Comparison of ENCODE assay signal across 27 cellular contexts in the genomic region with DNA sequence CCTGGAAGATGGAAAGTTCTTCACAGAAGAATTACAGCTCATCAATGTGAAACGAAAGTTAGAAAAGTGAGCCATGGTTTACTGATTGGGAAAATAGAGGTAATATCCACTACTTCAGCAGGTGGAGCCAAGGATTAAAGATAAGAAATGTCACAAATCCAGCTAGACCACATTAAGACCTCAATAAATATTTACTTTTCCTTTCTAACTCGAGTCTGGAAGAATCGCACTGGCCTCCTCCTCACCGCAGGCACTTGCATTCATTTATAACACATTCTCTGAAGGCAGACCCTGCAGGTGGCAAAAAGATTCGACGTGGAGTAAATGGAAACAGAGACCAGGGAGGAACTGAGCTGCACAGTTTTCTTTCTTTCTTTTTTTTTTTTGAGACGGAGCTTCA. TPM values are rescaled to one million over a fixed set of nuclear protein-coding genes. Genes with fewer than 3 reads are reported as not detected.
DNase-seq lines count a peak whose midpoint lies in the region; ATAC-seq and TF ChIP-seq lines count a peak whose summit lies in the region.
"Had no signal": no experiment of that assay in that cellular context is flagged by ENCODE, and none has a peak within 500 bp of the region (broad histone marks: within the 10 kb centered on the region; RNA-seq: fewer than 3 reads in every experiment).

No MANE protein-coding gene starts in this region.

- no peak for DNase-seq in activated T-cell treated with anti-CD3 and anti-CD28 coated beads, Interleukin-2, amount 50 U/mL, for 24 hours
- DNase-seq in activated T-cell treated with anti-CD3 and anti-CD28 coated beads for 4 hours (no peak), LNCaP clone FGC (ENCODE audit: low read depth) (peak; percentile 82), body of pancreas (peak; percentile 44 to 67 (median 55)), progenitor cell of endocrine pancreas (ENCODE audit: low spot score, unreplicated experiment) (no peak), SW 1271 (lab: John Stamatoyannopoulos, UW) (no peak), cortex of kidney (lab: John Stamatoyannopoulos, UW) (no peak)
- DNase-seq: ACHN; activated CD8-positive, alpha-beta memory T cell treated with anti-CD3 and anti-CD28 coated beads for 24 hours; caudate nucleus; DND-41; foreskin keratinocyte; hippocampal formation; islet precursor cell; MV-4-11; natural killer cell; NCI-H1694; NCI-H748 treated with DMSO at 0.1 percent for 48 hours; OCI-M1; SHP77; stimulated activated CD4-positive, alpha-beta T cell treated with anti-CD3 and anti-CD28 coated beads, Interleukin-15, amount 100 ng/mL, for 24 hours; testis had no signal

- H3K27ac ChIP-seq in body of pancreas, result peak overlapping the region in 3 of 4 donors; percentile 53 to 74 (median 58)
- H3K27ac ChIP-seq: foreskin keratinocyte, parathyroid adenoma, testis had no signal

- intact Hi-C loops in body of pancreas (cut with DNase I), result no loop called here

- H3K36me3 Mint-ChIP-seq in activated T-cell treated with anti-CD3 and anti-CD28 coated beads, Interleukin-2, amount 50 U/mL, for 24 hours (ENCODE audit: low read depth), result peaks cover 89% of the 10 kb centered on the region
- H3K36me3 Mint-ChIP-seq in progenitor cell of endocrine pancreas (ENCODE audit: insufficient read depth), result peaks cover 33% of the 10 kb centered on the region

- H3K27me3 Mint-ChIP-seq in activated T-cell treated with anti-CD3 and anti-CD28 coated beads, Interleukin-2, amount 50 U/mL, for 24 hours, result no peaks in the 10 kb centered on the region
- H3K27me3 Mint-ChIP-seq in progenitor cell of endocrine pancreas, result no peaks in the 10 kb centered on the region
- H3K27me3 Mint-ChIP-seq: memory B cell had no signal

- H3K27ac Mint-ChIP-seq in activated T-cell treated with anti-CD3 and anti-CD28 coated beads, Interleukin-2, amount 50 U/mL, for 24 hours, result peak overlapping the region; percentile 74
- peak overlapping the region; percentile 97 for H3K27ac Mint-ChIP-seq in progenitor cell of endocrine pancreas
- H3K27ac Mint-ChIP-seq: CD14-positive monocyte, memory B cell had no signal

- peaks cover 0 to 11% of the 10 kb centered on the region in 2 donors for H3K36me3 ChIP-seq in body of pancreas (replicated peaks in 1 of 2; ENCODE audit: insufficient read depth in 1 of 2, low read depth in 2 of 2)

- no peaks in the 10 kb centered on the region for H3K9me3 ChIP-seq in body of pancreas
- H3K9me3 ChIP-seq: testis had no signal

- no peak overlapping the region for H3K4me3 Mint-ChIP-seq in activated T-cell treated with anti-CD3 and anti-CD28 coated beads, Interleukin-2, amount 50 U/mL, for 24 hours
- H3K4me3 Mint-ChIP-seq in progenitor cell of endocrine pancreas (ENCODE audit: low read depth), result peak overlapping the region; percentile 57
- H3K4me3 Mint-ChIP-seq: CD14-positive monocyte, memory B cell, natural killer cell had no signal

- H3K4me1 Mint-ChIP-seq in activated T-cell treated with anti-CD3 and anti-CD28 coated beads, Interleukin-2, amount 50 U/mL, for 24 hours (ENCODE audit: low read depth), result peaks cover 32% of the 10 kb centered on the region
- peaks cover 15% of the 10 kb centered on the region for H3K4me1 Mint-ChIP-seq in progenitor cell of endocrine pancreas (ENCODE audit: low read depth)

- H3K4me1 ChIP-seq in body of pancreas, result peaks cover 60% of the 10 kb centered on the region
- H3K4me1 ChIP-seq: testis had no signal

- peak in 1 of 3 donors; percentile 11 for TF ChIP-seq POLR2A in body of pancreas (IDR thresholded peaks at IDR 0.05)

- H3K9me3 Mint-ChIP-seq in activated T-cell treated with anti-CD3 and anti-CD28 coated beads, Interleukin-2, amount 50 U/mL, for 24 hours, result no peaks in the 10 kb centered on the region
- H3K9me3 Mint-ChIP-seq in progenitor cell of endocrine pancreas (ENCODE audit: low read depth), result peaks cover 5% of the 10 kb centered on the region
- H3K9me3 Mint-ChIP-seq: memory B cell, natural killer cell had no signal

- H3K27me3 ChIP-seq in body of pancreas, result no peaks in the 10 kb centered on the region
- H3K27me3 ChIP-seq: foreskin keratinocyte, testis had no signal

- H3K4me3 ChIP-seq in LNCaP clone FGC (ENCODE audit: low read depth, low read length), result peak overlapping the region; percentile 22
- H3K4me3 ChIP-seq in body of pancreas, result no peak overlapping the region
- H3K4me3 ChIP-seq: testis had no signal

- TF ChIP-seq CTCF in LNCaP clone FGC (IDR thresholded peaks at IDR 0.05; ENCODE audit: control insufficient read depth, extremely low read depth, insufficient read depth), result 0 out of 2 replicates have a peak, but pooled peaks have one; percentile 22
- peak in 2 of 7 experiments; percentile 9 to 17 for TF ChIP-seq CTCF in body of pancreas (IDR thresholded peaks at IDR 0.05)
- TF ChIP-seq CTCF in progenitor cell of endocrine pancreas (IDR thresholded peaks at IDR 0.05; ENCODE audit: unreplicated experiment), result no peak

- WGBS in body of pancreas, 2 donors, result 12 to 28% methylated on average over 7 of the region's 7 CpGs

- ATAC-seq in body of pancreas, result peak; percentile 87
- ATAC-seq in HG02571 (IDR thresholded peaks at IDR 0.05; ENCODE audit: unreplicated experiment), result no peak
- ATAC-seq: foreskin keratinocyte, natural killer cell, sciatic nerve had no signal

RNA-seq across cellular contexts. Expression of a gene that starts 7.4 kb away (rescaled TPM):
- 10 to 100 TPM; 27.0 to 66.3 TPM for total RNA-seq in body of pancreas
- 48.5 and 49.1 TPM in 2 replicates for total RNA-seq in progenitor cell of endocrine pancreas

RNA-seq across cellular contexts. Expression of a gene that starts 22.6 kb away (rescaled TPM):
- total RNA-seq in body of pancreas, result 10 to 100 TPM in 1 of 2 donors, 1 to 10 TPM in 1; 8.6 to 34.9 TPM
- 74.6 and 76.4 TPM in 2 replicates for total RNA-seq in progenitor cell of endocrine pancreas

Comparison
In these comparisons a context has a peak if more than half of its experiments do, and no peak if none do; other contexts are left out.
1. DNase-seq: peak in LNCaP clone FGC (single experiment) and body of pancreas (4 of 4); none in activated T-cell treated with anti-CD3 and anti-CD28 coated beads, Interleukin-2, amount 50 U/mL, for 24 hours (single experiment), activated T-cell treated with anti-CD3 and anti-CD28 coated beads for 4 hours (single experiment), progenitor cell of endocrine pancreas (single experiment), SW 1271 (0 of 2) and cortex of kidney (single experiment).